In the genomic region with DNA sequence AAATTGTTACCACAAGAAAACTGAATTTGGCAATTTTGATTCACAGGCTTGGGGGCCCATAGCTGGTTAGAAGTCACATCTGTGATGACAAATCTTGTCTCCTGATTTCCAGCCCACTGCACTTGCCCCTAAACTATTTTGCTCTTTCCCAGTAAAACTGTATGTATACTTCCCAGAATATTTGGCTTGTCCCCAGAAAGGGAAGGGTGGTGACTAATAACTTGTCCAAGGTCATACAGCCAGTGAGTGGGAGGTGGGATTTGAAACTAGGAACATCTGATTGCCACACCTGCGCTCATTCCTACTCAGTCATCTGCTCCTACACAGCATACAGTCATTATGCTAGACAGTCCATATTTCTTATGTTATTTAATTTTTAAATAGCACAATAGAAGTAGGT, we compare ENCODE assay signal across 19 cellular contexts.
DNase-seq lines count a peak whose midpoint lies in the region; TF ChIP-seq lines count a peak whose summit lies in the region.
"Had no signal": no experiment of that assay in that cellular context is flagged by ENCODE, and none has a peak within 500 bp of the region (broad histone marks: within the 10 kb centered on the region; RNA-seq: fewer than 3 reads in every experiment).

No MANE protein-coding gene starts in this region.

- TF ChIP-seq RAD21 in Ishikawa (IDR thresholded peaks at IDR 0.05; ENCODE audit: low read depth) (no peak), SK-N-SH (IDR thresholded peaks at IDR 0.05; ENCODE audit: low read length) (no peak)

- DNase-seq in HCEC 1CT (peak; percentile 8), endodermal cell (no peak), renal cortical epithelial cell (ENCODE audit: low read depth) (peak; percentile 45), GOT3 (lab: John Stamatoyannopoulos, UW) (no peak), SK-N-SH (no peak), HUDEP-2 (lab: John Stamatoyannopoulos, UW; ENCODE audit: unreplicated experiment in 76 of 76) (no peak), midbrain (lab: John Stamatoyannopoulos, UW) (no peak)
- DNase-seq: ACHN; AML-193; Calu3; CD4-positive, alpha-beta T cell; DMS79 treated with DMSO at 0.1 percent for 48 hours; EL; H9; HFFc6 had no signal

- peaks cover 10% of the 10 kb centered on the region for H3K9me3 Mint-ChIP-seq in endodermal cell

- H3K27ac ChIP-seq in endodermal cell (ENCODE audit: low read depth, low read length) (peak overlapping the region; percentile 87), SK-N-SH (ENCODE audit: low read depth in 2 of 2, low read length in 1 of 2) (no peak overlapping the region)
- H3K27ac ChIP-seq: C4-2B, KMS-11 had no signal

- CTCF ChIA-PET in SK-N-SH (lab: Yijun Ruan, JAX), result no interaction called here

- no peaks in the 10 kb centered on the region for H3K4me1 Mint-ChIP-seq in endodermal cell

- H3K9me3 ChIP-seq in endodermal cell (ENCODE audit: control insufficient read depth, low read length) (peaks cover 9% of the 10 kb centered on the region), SK-N-SH (no peaks in the 10 kb centered on the region)

- H3K4me1 ChIP-seq in endodermal cell (ENCODE audit: control insufficient read depth, insufficient read depth, low read length) (no peaks in the 10 kb centered on the region), SK-N-SH (ENCODE audit: control insufficient read depth in 1 of 2, insufficient read depth in 2 of 2, low read depth in 1 of 2, low read length in 1 of 2) (no peaks in the 10 kb centered on the region)

- H3K9ac ChIP-seq in endodermal cell (ENCODE audit: extremely low read depth, low read length, poor library complexity, severe bottlenecking) (no peak overlapping the region), SK-N-SH (no peak overlapping the region)
- H3K9ac ChIP-seq: KMS-11 had no signal

- TF ChIP-seq EP300 in Ishikawa (IDR thresholded peaks at IDR 0.05; ENCODE audit: borderline replicate concordance) (peak; percentile 64), SK-N-SH (IDR thresholded peaks at IDR 0.05; ENCODE audit: borderline replicate concordance in 1 of 2, low read depth in 1 of 2, low read length in 1 of 2) (no peak)

- POLR2A ChIA-PET in SK-N-SH (lab: Yijun Ruan, JAX), result no interaction called here

- H3K4me3 Mint-ChIP-seq in endodermal cell, result no peak overlapping the region
- H3K4me3 Mint-ChIP-seq: CD4-positive, alpha-beta T cell; H9; HFFc6 had no signal

- WGBS in endodermal cell (ENCODE audit: insufficient coverage in 1 of 2, insufficient read length in 1 of 2), 2 experiments, result no CpG with 5 or more reads among the region's 1 CpG
- WGBS in SK-N-SH (ENCODE audit: low lambda C conversion rate), result 0% methylated on average over 1 of the region's 1 CpG

- no peak overlapping the region for H3K4me3 ChIP-seq in endodermal cell (ENCODE audit: low read length)
- H3K4me3 ChIP-seq in SK-N-SH (ENCODE audit: low read depth in 2 of 2, low read length in 1 of 2), result no peak overlapping the region
- H3K4me3 ChIP-seq: GM12878 had no signal

- H3K27me3 ChIP-seq in endodermal cell (ENCODE audit: control insufficient read depth, insufficient read depth, low read length, poor library complexity, severe bottlenecking) (no peaks in the 10 kb centered on the region), SK-N-SH (ENCODE audit: insufficient read depth) (peaks cover 3% of the 10 kb centered on the region; the same call in 1 of the 2 replicates)

- no peaks in the 10 kb centered on the region for H3K9me2 ChIP-seq in SK-N-SH

- H3K4me2 ChIP-seq in SK-N-SH, result no peak overlapping the region
- H3K4me2 ChIP-seq: KMS-11 had no signal

- no peak overlapping the region for H2AFZ ChIP-seq in SK-N-SH (ENCODE audit: low read depth)

- H3F3A ChIP-seq in SK-N-SH (replicated peaks; ENCODE audit: insufficient read depth), result no peaks in the 10 kb centered on the region

- no peaks in the 10 kb centered on the region for H3K27me3 Mint-ChIP-seq in endodermal cell (ENCODE audit: insufficient read depth)
- H3K27me3 Mint-ChIP-seq: CD4-positive, alpha-beta T cell had no signal

- no peaks in the 10 kb centered on the region for H3K36me3 Mint-ChIP-seq in endodermal cell (ENCODE audit: low read depth)

- H4K20me1 ChIP-seq in SK-N-SH (ENCODE audit: insufficient read depth), result no peaks in the 10 kb centered on the region

- TF ChIP-seq CTCF in endodermal cell (conservative IDR thresholded peaks at IDR 0.05) (no peak), SK-N-SH (IDR thresholded peaks at IDR 0.05) (no peak)

- H3K36me3 ChIP-seq in endodermal cell (ENCODE audit: control insufficient read depth, insufficient read depth, low read length) (no peaks in the 10 kb centered on the region), SK-N-SH (replicated peaks in 1 of 2; ENCODE audit: control insufficient read depth in 1 of 2, insufficient read depth in 2 of 2, low read length in 1 of 2) (no peaks in the 10 kb centered on the region)

- H3K27ac Mint-ChIP-seq in endodermal cell, result no peak overlapping the region
- H3K27ac Mint-ChIP-seq: CD4-positive, alpha-beta T cell; H9; HFFc6 had no signal

- H3K79me2 ChIP-seq in SK-N-SH (ENCODE audit: insufficient read depth), result no peaks in the 10 kb centered on the region

TF ChIP-seq in Ishikawa, 13 proteins besides CTCF, POLR2A, EP300 and RAD21 (continues in another document):
- no peak for TF ChIP-seq TEAD4 (IDR thresholded peaks at IDR 0.05)
- TF ChIP-seq CREB1 (IDR thresholded peaks at IDR 0.05; ENCODE audit: low read depth), result no peak
- 0 out of 2 replicates have a peak, but pooled peaks have one; percentile 9 for TF ChIP-seq CEBPB (IDR thresholded peaks at IDR 0.05)
- no peak for TF ChIP-seq FOXM1 (IDR thresholded peaks at IDR 0.05; ENCODE audit: borderline replicate concordance, low read depth)
- TF ChIP-seq, protein P1, sequence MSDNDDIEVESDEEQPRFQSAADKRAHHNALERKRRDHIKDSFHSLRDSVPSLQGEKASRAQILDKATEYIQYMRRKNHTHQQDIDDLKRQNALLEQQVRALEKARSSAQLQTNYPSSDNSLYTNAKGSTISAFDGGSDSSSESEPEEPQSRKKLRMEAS (IDR thresholded peaks at IDR 0.05), result no peak
- TF ChIP-seq NFIC (IDR thresholded peaks at IDR 0.05), result peak; percentile 55
- no peak for TF ChIP-seq TAF1 (IDR thresholded peaks at IDR 0.05; ENCODE audit: low read depth)
- no peak for TF ChIP-seq YY1 (IDR thresholded peaks at IDR 0.05; ENCODE audit: low read depth)

TF ChIP-seq in SK-N-SH, 30 proteins besides CTCF, POLR2A, EP300 and RAD21:
- TF ChIP-seq ELF1 (IDR thresholded peaks at IDR 0.05), result no peak
- TF ChIP-seq, protein P2, sequence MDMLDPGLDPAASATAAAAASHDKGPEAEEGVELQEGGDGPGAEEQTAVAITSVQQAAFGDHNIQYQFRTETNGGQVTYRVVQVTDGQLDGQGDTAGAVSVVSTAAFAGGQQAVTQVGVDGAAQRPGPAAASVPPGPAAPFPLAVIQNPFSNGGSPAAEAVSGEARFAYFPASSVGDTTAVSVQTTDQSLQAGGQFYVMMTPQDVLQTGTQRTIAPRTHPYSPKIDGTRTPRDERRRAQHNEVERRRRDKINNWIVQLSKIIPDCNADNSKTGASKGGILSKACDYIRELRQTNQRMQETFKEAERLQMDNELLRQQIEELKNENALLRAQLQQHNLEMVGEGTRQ (IDR thresholded peaks at IDR 0.05; ENCODE audit: borderline replicate concordance, low read depth, low read length), result no peak
- no peak for TF ChIP-seq YY1 (IDR thresholded peaks at IDR 0.05; ENCODE audit: low read depth)
- no peak for TF ChIP-seq RFX5 (IDR thresholded peaks at IDR 0.05; ENCODE audit: low read length)
- no peak for TF ChIP-seq TAF1 (IDR thresholded peaks at IDR 0.05; ENCODE audit: borderline replicate concordance, low read depth, low read length)
- TF ChIP-seq, protein P1 (IDR thresholded peaks at IDR 0.05; ENCODE audit: low read depth), result no peak
- TF ChIP-seq TCF12 (IDR thresholded peaks at IDR 0.05), result no peak
- TF ChIP-seq NFIC (IDR thresholded peaks at IDR 0.05; ENCODE audit: borderline replicate concordance), result no peak
- TF ChIP-seq JUND (IDR thresholded peaks at IDR 0.05), result no peak
- TF ChIP-seq CHD2 (IDR thresholded peaks at IDR 0.05; ENCODE audit: low read length, partially characterized antibody), result no peak

Comparison
In these comparisons a context has a peak if more than half of its experiments do, and no peak if none do; other contexts are left out.
1. DNase-seq: peak in HCEC 1CT (single experiment) and renal cortical epithelial cell (single experiment); none in endodermal cell (single experiment), GOT3 (single experiment), SK-N-SH (single experiment), HUDEP-2 (0 of 76) and midbrain (single experiment).